In the genomic region with DNA sequence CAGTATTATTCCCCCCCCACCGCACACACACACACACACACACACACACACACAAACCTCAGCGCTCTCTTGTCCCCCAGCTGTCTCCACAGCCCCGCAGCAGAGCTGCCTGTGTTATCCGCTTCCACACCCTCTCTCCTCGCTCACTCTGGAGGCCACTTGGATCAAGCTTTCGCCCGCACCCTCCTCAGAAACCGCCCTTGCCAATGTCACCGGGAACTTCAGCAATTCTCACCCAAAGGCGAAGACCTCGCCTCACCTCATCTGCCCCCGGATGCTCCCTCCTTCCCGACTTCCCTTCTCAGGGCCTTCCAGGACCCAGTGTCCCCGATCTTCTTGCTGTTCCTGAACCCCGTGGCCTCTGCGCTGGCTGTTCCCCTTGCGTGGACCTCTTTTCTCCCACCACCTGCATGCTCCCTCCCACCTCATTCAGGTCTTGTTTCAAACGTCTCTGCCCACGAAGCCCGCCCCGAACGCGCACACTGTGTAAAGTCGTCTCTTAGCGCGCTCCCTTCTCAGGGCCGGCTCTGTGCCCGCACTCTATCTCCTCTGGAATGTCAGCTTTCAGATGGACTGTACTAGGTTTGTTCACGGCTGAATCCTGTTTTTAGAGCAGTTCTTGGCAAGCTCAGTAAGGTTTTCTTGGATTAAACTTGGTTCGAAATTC, we compare ENCODE assay signal across 8 cellular contexts. TPM values are rescaled to one million over a fixed set of nuclear protein-coding genes. Genes with fewer than 3 reads are reported as not detected.
DNase-seq lines count a peak whose midpoint lies in the region; ATAC-seq and TF ChIP-seq lines count a peak whose summit lies in the region.

No MANE protein-coding gene starts in this region.

- no peaks in the 10 kb centered on the region for H3K27me3 ChIP-seq in esophagus squamous epithelium

- no peak for TF ChIP-seq POLR2A in esophagus squamous epithelium (IDR thresholded peaks at IDR 0.05)

- H3K27me3 Mint-ChIP-seq in T-helper 17 cell: peaks cover 15% of the 10 kb centered on the region

- WGBS in esophagus squamous epithelium, 2 donors: 21 to 25% methylated on average over 30 of the region's 30 CpGs

- peak overlapping the region; percentile 98 for H3K4me3 Mint-ChIP-seq in T-helper 17 cell

- peaks cover 28% of the 10 kb centered on the region for H3K4me1 Mint-ChIP-seq in T-helper 17 cell

- H3K36me3 Mint-ChIP-seq in T-helper 17 cell (ENCODE audit: low read depth): peaks cover 7% of the 10 kb centered on the region

- H3K36me3 ChIP-seq in esophagus squamous epithelium: peaks cover 0 to 4% (median 3%) of the 10 kb centered on the region in 3 donors

- peak; percentile 22 for ATAC-seq in T-helper 17 cell
- ATAC-seq in GM19463 (IDR thresholded peaks at IDR 0.05; ENCODE audit: unreplicated experiment): no peak
- ATAC-seq in GM18517 (IDR thresholded peaks at IDR 0.05; ENCODE audit: unreplicated experiment): no peak
- ATAC-seq in HG03432 (IDR thresholded peaks at IDR 0.05; ENCODE audit: unreplicated experiment): no peak

- peak overlapping the region; percentile 53 to 87 (median 84) for H3K4me3 ChIP-seq in esophagus squamous epithelium

- intact Hi-C loops in esophagus squamous epithelium (cut with DNase I) (no loop called here), posterior vena cava (cut with DNase I) (loop anchor here in 1 of 2 donors (2.0 kb wide), 1 partner anchor 15 kb away; no protein-coding TSS in a partner anchor)

- peaks cover 13 to 67% (median 32%) of the 10 kb centered on the region in 3 donors for H3K4me1 ChIP-seq in esophagus squamous epithelium

- DNase-seq in ELF-1 (ENCODE audit: low read depth, low spot score) (peak; percentile 36), T-helper 17 cell (no peak), esophagus squamous epithelium (lab: John Stamatoyannopoulos, UW) (no peak), posterior vena cava (ENCODE audit: low spot score) (peak; percentile 79), NCI-H446 treated with DMSO at 0.1 percent for 48 hours (lab: John Stamatoyannopoulos, UW) (no peak)

- H3K9me3 ChIP-seq in T-helper 17 cell (ENCODE audit: control insufficient read depth, low read length, poor library complexity, severe bottlenecking): no peaks in the 10 kb centered on the region
- no peaks in the 10 kb centered on the region for H3K9me3 ChIP-seq in esophagus squamous epithelium

- no peak for TF ChIP-seq CTCF in esophagus squamous epithelium (IDR thresholded peaks at IDR 0.05)

- H3K27ac Mint-ChIP-seq in T-helper 17 cell: peak overlapping the region; percentile 99

- H3K27ac ChIP-seq in esophagus squamous epithelium: peak overlapping the region; percentile 83 to 91 (median 90)

RNA-seq across cellular contexts. Expression of a gene that starts 0.9 kb away (rescaled TPM):
- total RNA-seq in T-helper 17 cell (1 to 10 TPM; 2.2 to 3.5 TPM), esophagus squamous epithelium (10 to 100 TPM; 44.8 to 80.6 (median 54.5) TPM), posterior vena cava (1 to 10 TPM; 3.1 to 3.5 TPM)

RNA-seq across cellular contexts. Expression of a gene that starts 17.2 kb away (rescaled TPM):
- 10 to 100 TPM; 23.4 to 29.6 TPM for total RNA-seq in T-helper 17 cell
- total RNA-seq in esophagus squamous epithelium: 10 to 100 TPM; 12.0 to 22.1 (median 13.8) TPM
- 10 to 100 TPM; 15.2 to 20.4 TPM for total RNA-seq in posterior vena cava

RNA-seq across cellular contexts. Expression of a gene that starts 37.8 kb away (rescaled TPM):
- total RNA-seq in T-helper 17 cell: 1,000 to 10,000 TPM; 2,138 to 2,163 TPM
- 1,000 to 10,000 TPM; 1,705 to 2,735 (median 2,064) TPM for total RNA-seq in esophagus squamous epithelium
- total RNA-seq in posterior vena cava: 1,000 to 10,000 TPM; 1,013 to 1,030 TPM

RNA-seq across cellular contexts. Expression of a gene that starts 55.1 kb away (rescaled TPM):
- total RNA-seq in T-helper 17 cell (10 to 100 TPM; 32.2 to 34.6 TPM), esophagus squamous epithelium (10 to 100 TPM in 1 of 4 donors, 1 to 10 TPM in 3; 2.0 to 11.1 (median 3.3) TPM), posterior vena cava (10 to 100 TPM in 1 of 2 donors, 1 to 10 TPM in 1; 9.5 to 12.1 TPM)

RNA-seq across cellular contexts. Expression of a gene that starts 58.5 kb away (rescaled TPM):
- total RNA-seq in T-helper 17 cell (not detected), esophagus squamous epithelium (not detected), posterior vena cava (not detected)

Comparison
In these comparisons a context has a peak if more than half of its experiments do, and no peak if none do; other contexts are left out.
1. DNase-seq: peak in ELF-1 (single experiment) and posterior vena cava (single experiment); none in T-helper 17 cell (0 of 3), esophagus squamous epithelium (single experiment) and NCI-H446 treated with DMSO at 0.1 percent for 48 hours (single experiment).
2. RNA of a gene that starts 0.9 kb away (total RNA-seq): 44.8 to 80.6 TPM in esophagus squamous epithelium; 2.2 to 3.5 TPM in T-helper 17 cell and 3.1 to 3.5 TPM in posterior vena cava; every median in the first group is over 10 times any median in the second.